ENCODE assay signal across 1 cellular context in the genomic region with DNA sequence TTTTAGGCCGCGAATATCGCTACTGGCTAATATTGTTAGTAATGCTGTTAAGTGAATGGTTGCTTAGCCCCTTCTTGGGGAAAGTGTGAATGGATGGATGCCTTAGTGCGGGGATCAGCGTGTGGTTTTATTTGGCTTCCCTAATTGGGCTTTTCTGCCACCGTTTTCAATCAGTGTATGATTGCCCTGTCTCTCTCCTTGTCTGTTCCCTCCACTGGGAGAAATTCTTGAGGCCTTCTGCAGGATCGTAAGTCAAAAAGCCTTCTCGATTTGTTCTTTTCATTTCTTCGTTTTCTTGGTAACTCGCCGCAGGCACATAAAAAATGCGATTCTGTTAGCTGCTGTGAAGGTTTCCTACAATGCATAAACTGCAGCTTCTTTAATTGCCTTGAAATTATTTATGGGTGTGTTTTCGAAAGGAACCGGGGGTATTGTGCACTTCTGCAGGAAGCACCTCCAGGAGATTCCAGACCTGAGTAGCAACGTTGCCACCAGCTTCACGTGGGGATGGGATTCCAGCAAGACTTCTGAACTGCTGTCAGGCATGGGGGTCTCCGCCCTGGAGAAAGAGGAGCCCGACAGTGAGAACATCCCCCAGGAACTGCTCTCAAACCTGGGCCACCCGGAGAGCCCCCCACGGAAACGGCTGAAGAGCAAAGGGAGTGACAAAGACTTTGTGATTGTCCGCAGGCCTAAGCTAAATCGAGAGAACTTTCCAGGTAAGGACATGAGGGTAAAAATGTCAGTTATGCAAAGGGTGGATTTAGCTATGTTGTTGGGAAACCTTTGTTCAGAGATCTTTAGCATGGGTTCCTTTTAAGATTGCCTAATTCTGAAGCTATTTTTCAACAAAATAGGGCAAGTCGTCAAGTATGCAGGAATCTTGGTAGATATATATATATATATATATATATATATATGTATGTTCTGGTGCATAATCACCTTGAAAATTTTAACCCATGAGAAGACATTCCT.
TF ChIP-seq lines count a peak whose summit lies in the region.

No MANE protein-coding gene starts in this region.

TF ChIP-seq in HEK293, 187 proteins besides CTCF, POLR2A, EP300 and RAD21 (continued from another document):
- TF ChIP-seq, protein P1, sequence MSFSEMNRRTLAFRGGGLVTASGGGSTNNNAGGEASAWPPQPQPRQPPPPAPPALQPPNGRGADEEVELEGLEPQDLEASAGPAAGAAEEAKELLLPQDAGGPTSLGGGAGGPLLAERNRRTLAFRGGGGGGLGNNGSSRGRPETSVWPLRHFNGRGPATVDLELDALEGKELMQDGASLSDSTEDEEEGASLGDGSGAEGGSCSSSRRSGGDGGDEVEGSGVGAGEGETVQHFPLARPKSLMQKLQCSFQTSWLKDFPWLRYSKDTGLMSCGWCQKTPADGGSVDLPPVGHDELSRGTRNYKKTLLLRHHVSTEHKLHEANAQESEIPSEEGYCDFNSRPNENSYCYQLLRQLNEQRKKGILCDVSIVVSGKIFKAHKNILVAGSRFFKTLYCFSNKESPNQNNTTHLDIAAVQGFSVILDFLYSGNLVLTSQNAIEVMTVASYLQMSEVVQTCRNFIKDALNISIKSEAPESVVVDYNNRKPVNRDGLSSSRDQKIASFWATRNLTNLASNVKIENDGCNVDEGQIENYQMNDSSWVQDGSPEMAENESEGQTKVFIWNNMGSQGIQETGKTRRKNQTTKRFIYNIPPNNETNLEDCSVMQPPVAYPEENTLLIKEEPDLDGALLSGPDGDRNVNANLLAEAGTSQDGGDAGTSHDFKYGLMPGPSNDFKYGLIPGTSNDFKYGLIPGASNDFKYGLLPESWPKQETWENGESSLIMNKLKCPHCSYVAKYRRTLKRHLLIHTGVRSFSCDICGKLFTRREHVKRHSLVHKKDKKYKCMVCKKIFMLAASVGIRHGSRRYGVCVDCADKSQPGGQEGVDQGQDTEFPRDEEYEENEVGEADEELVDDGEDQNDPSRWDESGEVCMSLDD (tag by site-specific recombination; IDR thresholded peaks at IDR 0.05): no peak
- TF ChIP-seq, protein P2, sequence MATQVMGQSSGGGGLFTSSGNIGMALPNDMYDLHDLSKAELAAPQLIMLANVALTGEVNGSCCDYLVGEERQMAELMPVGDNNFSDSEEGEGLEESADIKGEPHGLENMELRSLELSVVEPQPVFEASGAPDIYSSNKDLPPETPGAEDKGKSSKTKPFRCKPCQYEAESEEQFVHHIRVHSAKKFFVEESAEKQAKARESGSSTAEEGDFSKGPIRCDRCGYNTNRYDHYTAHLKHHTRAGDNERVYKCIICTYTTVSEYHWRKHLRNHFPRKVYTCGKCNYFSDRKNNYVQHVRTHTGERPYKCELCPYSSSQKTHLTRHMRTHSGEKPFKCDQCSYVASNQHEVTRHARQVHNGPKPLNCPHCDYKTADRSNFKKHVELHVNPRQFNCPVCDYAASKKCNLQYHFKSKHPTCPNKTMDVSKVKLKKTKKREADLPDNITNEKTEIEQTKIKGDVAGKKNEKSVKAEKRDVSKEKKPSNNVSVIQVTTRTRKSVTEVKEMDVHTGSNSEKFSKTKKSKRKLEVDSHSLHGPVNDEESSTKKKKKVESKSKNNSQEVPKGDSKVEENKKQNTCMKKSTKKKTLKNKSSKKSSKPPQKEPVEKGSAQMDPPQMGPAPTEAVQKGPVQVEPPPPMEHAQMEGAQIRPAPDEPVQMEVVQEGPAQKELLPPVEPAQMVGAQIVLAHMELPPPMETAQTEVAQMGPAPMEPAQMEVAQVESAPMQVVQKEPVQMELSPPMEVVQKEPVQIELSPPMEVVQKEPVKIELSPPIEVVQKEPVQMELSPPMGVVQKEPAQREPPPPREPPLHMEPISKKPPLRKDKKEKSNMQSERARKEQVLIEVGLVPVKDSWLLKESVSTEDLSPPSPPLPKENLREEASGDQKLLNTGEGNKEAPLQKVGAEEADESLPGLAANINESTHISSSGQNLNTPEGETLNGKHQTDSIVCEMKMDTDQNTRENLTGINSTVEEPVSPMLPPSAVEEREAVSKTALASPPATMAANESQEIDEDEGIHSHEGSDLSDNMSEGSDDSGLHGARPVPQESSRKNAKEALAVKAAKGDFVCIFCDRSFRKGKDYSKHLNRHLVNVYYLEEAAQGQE (tag by site-specific recombination; IDR thresholded peaks at IDR 0.05): no peak
- TF ChIP-seq GFI1B (tag by site-specific recombination; IDR thresholded peaks at IDR 0.05): 0 out of 2 replicates have a peak, but pooled peaks have one; percentile 46
- 0 out of 2 replicates have a peak, but pooled peaks have one; percentile 32 for TF ChIP-seq ZNF2 (tag by site-specific recombination; IDR thresholded peaks at IDR 0.05)
- no peak for TF ChIP-seq ZEB2 (tag by site-specific recombination; IDR thresholded peaks at IDR 0.05)
- TF ChIP-seq, protein P3, sequence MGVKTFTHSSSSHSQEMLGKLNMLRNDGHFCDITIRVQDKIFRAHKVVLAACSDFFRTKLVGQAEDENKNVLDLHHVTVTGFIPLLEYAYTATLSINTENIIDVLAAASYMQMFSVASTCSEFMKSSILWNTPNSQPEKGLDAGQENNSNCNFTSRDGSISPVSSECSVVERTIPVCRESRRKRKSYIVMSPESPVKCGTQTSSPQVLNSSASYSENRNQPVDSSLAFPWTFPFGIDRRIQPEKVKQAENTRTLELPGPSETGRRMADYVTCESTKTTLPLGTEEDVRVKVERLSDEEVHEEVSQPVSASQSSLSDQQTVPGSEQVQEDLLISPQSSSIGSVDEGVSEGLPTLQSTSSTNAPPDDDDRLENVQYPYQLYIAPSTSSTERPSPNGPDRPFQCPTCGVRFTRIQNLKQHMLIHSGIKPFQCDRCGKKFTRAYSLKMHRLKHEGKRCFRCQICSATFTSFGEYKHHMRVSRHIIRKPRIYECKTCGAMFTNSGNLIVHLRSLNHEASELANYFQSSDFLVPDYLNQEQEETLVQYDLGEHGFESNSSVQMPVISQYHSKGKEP (tag by site-specific recombination; IDR thresholded peaks at IDR 0.05): peak; percentile 38; the same call in 1 of the 2 replicates
- TF ChIP-seq ZNF416 (tag by site-specific recombination; IDR thresholded peaks at IDR 0.05): no peak
- peak; percentile 49; the same call in 1 of the 2 replicates for TF ChIP-seq ZBTB20 (tag by site-specific recombination; IDR thresholded peaks at IDR 0.05)
- TF ChIP-seq, protein P4, sequence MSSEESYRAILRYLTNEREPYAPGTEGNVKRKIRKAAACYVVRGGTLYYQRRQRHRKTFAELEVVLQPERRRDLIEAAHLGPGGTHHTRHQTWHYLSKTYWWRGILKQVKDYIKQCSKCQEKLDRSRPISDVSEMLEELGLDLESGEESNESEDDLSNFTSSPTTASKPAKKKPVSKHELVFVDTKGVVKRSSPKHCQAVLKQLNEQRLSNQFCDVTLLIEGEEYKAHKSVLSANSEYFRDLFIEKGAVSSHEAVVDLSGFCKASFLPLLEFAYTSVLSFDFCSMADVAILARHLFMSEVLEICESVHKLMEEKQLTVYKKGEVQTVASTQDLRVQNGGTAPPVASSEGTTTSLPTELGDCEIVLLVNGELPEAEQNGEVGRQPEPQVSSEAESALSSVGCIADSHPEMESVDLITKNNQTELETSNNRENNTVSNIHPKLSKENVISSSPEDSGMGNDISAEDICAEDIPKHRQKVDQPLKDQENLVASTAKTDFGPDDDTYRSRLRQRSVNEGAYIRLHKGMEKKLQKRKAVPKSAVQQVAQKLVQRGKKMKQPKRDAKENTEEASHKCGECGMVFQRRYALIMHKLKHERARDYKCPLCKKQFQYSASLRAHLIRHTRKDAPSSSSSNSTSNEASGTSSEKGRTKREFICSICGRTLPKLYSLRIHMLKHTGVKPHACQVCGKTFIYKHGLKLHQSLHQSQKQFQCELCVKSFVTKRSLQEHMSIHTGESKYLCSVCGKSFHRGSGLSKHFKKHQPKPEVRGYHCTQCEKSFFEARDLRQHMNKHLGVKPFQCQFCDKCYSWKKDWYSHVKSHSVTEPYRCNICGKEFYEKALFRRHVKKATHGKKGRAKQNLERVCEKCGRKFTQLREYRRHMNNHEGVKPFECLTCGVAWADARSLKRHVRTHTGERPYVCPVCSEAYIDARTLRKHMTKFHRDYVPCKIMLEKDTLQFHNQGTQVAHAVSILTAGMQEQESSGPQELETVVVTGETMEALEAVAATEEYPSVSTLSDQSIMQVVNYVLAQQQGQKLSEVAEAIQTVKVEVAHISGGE (tag by site-specific recombination; conservative IDR thresholded peaks at IDR 0.05; ENCODE audit: low read depth): no peak
- peak; percentile 75 for TF ChIP-seq GLIS2 (tag by site-specific recombination; IDR thresholded peaks at IDR 0.05)
- no peak for TF ChIP-seq ZNF140 (tag by site-specific recombination; IDR thresholded peaks at IDR 0.05)
TF ChIP-seq in HEK293: peak in this region for 11.
